ENCODE assay signal across 14 cellular contexts in the genomic region with DNA sequence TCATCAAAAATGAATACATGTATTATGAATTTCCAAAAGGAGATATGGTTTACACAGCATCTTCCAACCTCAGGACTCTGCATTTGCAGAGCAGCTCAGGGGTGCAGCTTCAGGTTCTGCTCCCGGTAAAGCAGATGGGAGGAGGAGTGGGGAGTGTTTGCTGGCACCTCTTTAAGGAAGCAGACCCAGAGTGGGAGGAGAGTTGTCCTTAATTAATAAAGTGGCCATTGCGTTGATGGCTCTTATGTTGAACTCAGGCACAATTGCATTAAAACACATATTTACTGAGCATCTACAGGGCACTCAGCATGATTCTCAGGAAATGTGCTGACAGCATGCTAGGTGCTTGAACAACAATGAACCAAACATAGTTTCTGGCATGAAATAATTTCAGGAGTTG.
"Had no signal": no experiment of that assay in that cellular context is flagged by ENCODE, and none has a peak within 500 bp of the region (broad histone marks: within the 10 kb centered on the region; RNA-seq: fewer than 3 reads in every experiment).

No MANE protein-coding gene starts in this region.

- H3K36me3 ChIP-seq: colonic mucosa, pancreas, stomach had no signal

- H3K9me3 ChIP-seq: colonic mucosa, pancreas, stomach had no signal

- H3K4me1 ChIP-seq: colonic mucosa, pancreas, stomach had no signal

- H3K4me3 ChIP-seq: colonic mucosa, hepatocyte, pancreas, stomach had no signal

- H3K27ac ChIP-seq: colonic mucosa, hepatocyte, pancreas, stomach had no signal

- DNase-seq: colonic mucosa; effector CD8-positive, alpha-beta T cell; foreskin melanocyte; head of caudate nucleus; kidney glomerular epithelial cell; pancreas; right cardiac atrium; small intestine; stimulated activated CD4-positive, alpha-beta T cell treated with anti-CD3 and anti-CD28 coated beads, Interleukin-12 subunit alpha, Interleukin-12 subunit beta, amount 100 ng/mL, for 4 hours; stimulated activated naive CD4-positive, alpha-beta T cell; stomach; substantia nigra; trophoblast cell had no signal

- H3K27me3 ChIP-seq: colonic mucosa, hepatocyte, pancreas, stomach had no signal

- ATAC-seq: right cardiac atrium had no signal
